1 cellular context compared by ENCODE assay signal in genomic region chr1:163321311-163322305, GRCh38.
A peak's percentile ranks its signal among the peaks of the same experiment; 100 is the strongest.
TF ChIP-seq lines count a peak whose summit lies in the region.

TSS of gene NUF2 (plus strand) at chr1:163321954. CDS start at chr1:163326052, 4,098 bp downstream.

TF ChIP-seq in GM12878, 131 proteins besides CTCF, POLR2A, EP300 and RAD21 (continued from another document and continues in another):
- TF ChIP-seq, protein P1, sequence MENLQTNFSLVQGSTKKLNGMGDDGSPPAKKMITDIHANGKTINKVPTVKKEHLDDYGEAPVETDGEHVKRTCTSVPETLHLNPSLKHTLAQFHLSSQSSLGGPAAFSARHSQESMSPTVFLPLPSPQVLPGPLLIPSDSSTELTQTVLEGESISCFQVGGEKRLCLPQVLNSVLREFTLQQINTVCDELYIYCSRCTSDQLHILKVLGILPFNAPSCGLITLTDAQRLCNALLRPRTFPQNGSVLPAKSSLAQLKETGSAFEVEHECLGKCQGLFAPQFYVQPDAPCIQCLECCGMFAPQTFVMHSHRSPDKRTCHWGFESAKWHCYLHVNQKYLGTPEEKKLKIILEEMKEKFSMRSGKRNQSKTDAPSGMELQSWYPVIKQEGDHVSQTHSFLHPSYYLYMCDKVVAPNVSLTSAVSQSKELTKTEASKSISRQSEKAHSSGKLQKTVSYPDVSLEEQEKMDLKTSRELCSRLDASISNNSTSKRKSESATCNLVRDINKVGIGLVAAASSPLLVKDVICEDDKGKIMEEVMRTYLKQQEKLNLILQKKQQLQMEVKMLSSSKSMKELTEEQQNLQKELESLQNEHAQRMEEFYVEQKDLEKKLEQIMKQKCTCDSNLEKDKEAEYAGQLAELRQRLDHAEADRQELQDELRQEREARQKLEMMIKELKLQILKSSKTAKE (IDR thresholded peaks at IDR 0.05; ENCODE audit: low read depth, poor library complexity, severe bottlenecking): peak; percentile 74
- no peak for TF ChIP-seq ZBTB33 (IDR thresholded peaks at IDR 0.05)
- TF ChIP-seq ZNF274 (IDR thresholded peaks at IDR 0.05; ENCODE audit: insufficient read depth, insufficient read length): no peak
- peak; percentile 89 for TF ChIP-seq EED (IDR thresholded peaks at IDR 0.05; ENCODE audit: low read depth)
- TF ChIP-seq NR2C2 (IDR thresholded peaks at IDR 0.05; ENCODE audit: borderline replicate concordance, control insufficient read depth, insufficient read length, low read depth): no peak
- peak; percentile 93 for TF ChIP-seq POU2F2 (IDR thresholded peaks at IDR 0.05; ENCODE audit: borderline replicate concordance, low read depth, low read length)
- 0 out of 2 replicates have a peak, but pooled peaks have one; percentile 23 for TF ChIP-seq BACH1 (IDR thresholded peaks at IDR 0.05; ENCODE audit: borderline replicate concordance)
- TF ChIP-seq, protein P2, sequence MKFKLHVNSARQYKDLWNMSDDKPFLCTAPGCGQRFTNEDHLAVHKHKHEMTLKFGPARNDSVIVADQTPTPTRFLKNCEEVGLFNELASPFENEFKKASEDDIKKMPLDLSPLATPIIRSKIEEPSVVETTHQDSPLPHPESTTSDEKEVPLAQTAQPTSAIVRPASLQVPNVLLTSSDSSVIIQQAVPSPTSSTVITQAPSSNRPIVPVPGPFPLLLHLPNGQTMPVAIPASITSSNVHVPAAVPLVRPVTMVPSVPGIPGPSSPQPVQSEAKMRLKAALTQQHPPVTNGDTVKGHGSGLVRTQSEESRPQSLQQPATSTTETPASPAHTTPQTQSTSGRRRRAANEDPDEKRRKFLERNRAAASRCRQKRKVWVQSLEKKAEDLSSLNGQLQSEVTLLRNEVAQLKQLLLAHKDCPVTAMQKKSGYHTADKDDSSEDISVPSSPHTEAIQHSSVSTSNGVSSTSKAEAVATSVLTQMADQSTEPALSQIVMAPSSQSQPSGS (IDR thresholded peaks at IDR 0.05; ENCODE audit: low read length): peak; percentile 86
- TF ChIP-seq HDAC2 (IDR thresholded peaks at IDR 0.05): peak; percentile 89; the same call in 1 of the 2 replicates
- peak; percentile 97 for TF ChIP-seq MXI1 (IDR thresholded peaks at IDR 0.05; ENCODE audit: low read depth, low read length)
- TF ChIP-seq TBL1XR1 (IDR thresholded peaks at IDR 0.05; ENCODE audit: low read depth, low read length): peak; percentile 93; the same call in 1 of the 2 replicates
- peak; percentile 89 for TF ChIP-seq HSF1 (IDR thresholded peaks at IDR 0.05; ENCODE audit: low read depth, low read length)
- TF ChIP-seq CEBPB (IDR thresholded peaks at IDR 0.05; ENCODE audit: borderline replicate concordance in 1 of 2, low read depth in 2 of 2, low read length in 2 of 2): peak in 1 of 2 experiments; percentile 31; a peak in 1 of 4 replicates
- TF ChIP-seq PBX3 (IDR thresholded peaks at IDR 0.05; ENCODE audit: insufficient replicate concordance, low read depth, low read length): peak; percentile 75
- TF ChIP-seq, protein P3, sequence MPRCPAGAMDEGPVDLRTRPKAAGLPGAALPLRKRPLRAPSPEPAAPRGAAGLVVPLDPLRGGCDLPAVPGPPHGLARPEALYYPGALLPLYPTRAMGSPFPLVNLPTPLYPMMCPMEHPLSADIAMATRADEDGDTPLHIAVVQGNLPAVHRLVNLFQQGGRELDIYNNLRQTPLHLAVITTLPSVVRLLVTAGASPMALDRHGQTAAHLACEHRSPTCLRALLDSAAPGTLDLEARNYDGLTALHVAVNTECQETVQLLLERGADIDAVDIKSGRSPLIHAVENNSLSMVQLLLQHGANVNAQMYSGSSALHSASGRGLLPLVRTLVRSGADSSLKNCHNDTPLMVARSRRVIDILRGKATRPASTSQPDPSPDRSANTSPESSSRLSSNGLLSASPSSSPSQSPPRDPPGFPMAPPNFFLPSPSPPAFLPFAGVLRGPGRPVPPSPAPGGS (IDR thresholded peaks at IDR 0.05; ENCODE audit: borderline replicate concordance, insufficient read depth, low read depth, low read length, poor library complexity, severe bottlenecking): peak; percentile 67
- peak; percentile 98 for TF ChIP-seq FOXM1 (IDR thresholded peaks at IDR 0.05; ENCODE audit: low read depth, low read length)
- TF ChIP-seq ESRRA (IDR thresholded peaks at IDR 0.05; ENCODE audit: low read length): peak; percentile 93
- peak; percentile 98 for TF ChIP-seq HCFC1 (IDR thresholded peaks at IDR 0.05; ENCODE audit: low read length)
- peak; percentile 89; the same call in 1 of the 2 replicates for TF ChIP-seq CHD1 (IDR thresholded peaks at IDR 0.05; ENCODE audit: low read depth, low read length)
- peak; percentile 75; the same call in 1 of the 2 replicates for TF ChIP-seq TCF7 (IDR thresholded peaks at IDR 0.05; ENCODE audit: borderline replicate concordance)
- TF ChIP-seq ZZZ3 (IDR thresholded peaks at IDR 0.05; ENCODE audit: control insufficient read depth, insufficient read length, low read depth): peak; percentile 43
- peak; percentile 100 for TF ChIP-seq STAT1 (conservative IDR thresholded peaks at IDR 0.05)
- TF ChIP-seq SMAD5 (IDR thresholded peaks at IDR 0.05; ENCODE audit: low read depth): peak; percentile 89
- peak; percentile 59 to 93; a peak in 3 of 4 replicates for TF ChIP-seq SRF (IDR thresholded peaks at IDR 0.05; ENCODE audit: low read depth in 2 of 2, low read length in 2 of 2)
- peak; percentile 97 for TF ChIP-seq PML (IDR thresholded peaks at IDR 0.05; ENCODE audit: low read length)
- TF ChIP-seq HDAC6 (IDR thresholded peaks at IDR 0.05; ENCODE audit: unreplicated experiment): no peak
- peak; percentile 99 for TF ChIP-seq RUNX3 (IDR thresholded peaks at IDR 0.05; ENCODE audit: low read length)
- TF ChIP-seq, protein P4, sequence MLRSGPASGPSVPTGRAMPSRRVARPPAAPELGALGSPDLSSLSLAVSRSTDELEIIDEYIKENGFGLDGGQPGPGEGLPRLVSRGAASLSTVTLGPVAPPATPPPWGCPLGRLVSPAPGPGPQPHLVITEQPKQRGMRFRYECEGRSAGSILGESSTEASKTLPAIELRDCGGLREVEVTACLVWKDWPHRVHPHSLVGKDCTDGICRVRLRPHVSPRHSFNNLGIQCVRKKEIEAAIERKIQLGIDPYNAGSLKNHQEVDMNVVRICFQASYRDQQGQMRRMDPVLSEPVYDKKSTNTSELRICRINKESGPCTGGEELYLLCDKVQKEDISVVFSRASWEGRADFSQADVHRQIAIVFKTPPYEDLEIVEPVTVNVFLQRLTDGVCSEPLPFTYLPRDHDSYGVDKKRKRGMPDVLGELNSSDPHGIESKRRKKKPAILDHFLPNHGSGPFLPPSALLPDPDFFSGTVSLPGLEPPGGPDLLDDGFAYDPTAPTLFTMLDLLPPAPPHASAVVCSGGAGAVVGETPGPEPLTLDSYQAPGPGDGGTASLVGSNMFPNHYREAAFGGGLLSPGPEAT (IDR thresholded peaks at IDR 0.05; ENCODE audit: low read depth): peak; percentile 96
- no peak for TF ChIP-seq BRCA1 (IDR thresholded peaks at IDR 0.05; ENCODE audit: low read depth, low read length)
- peak; percentile 99 for TF ChIP-seq CBFB (IDR thresholded peaks at IDR 0.05; ENCODE audit: low read depth)
- no peak for TF ChIP-seq ZNF622 (IDR thresholded peaks at IDR 0.05)
- TF ChIP-seq SREBF1 (IDR thresholded peaks at IDR 0.05; ENCODE audit: low read length): peak; percentile 83
- peak; percentile 59 for TF ChIP-seq NR2F1 (conservative IDR thresholded peaks at IDR 0.05)
- peak; percentile 100 for TF ChIP-seq CBX5 (IDR thresholded peaks at IDR 0.05; ENCODE audit: low read depth)
- no peak for TF ChIP-seq ATF3 (IDR thresholded peaks at IDR 0.05; ENCODE audit: borderline replicate concordance, extremely low read depth, low read depth, low read length)
- peak; percentile 93 for TF ChIP-seq YY1 (IDR thresholded peaks at IDR 0.05; ENCODE audit: low read depth, low read length)
- TF ChIP-seq IRF3 (IDR thresholded peaks at IDR 0.05): peak; percentile 65; the same call in 1 of the 2 replicates
- TF ChIP-seq, protein P5, sequence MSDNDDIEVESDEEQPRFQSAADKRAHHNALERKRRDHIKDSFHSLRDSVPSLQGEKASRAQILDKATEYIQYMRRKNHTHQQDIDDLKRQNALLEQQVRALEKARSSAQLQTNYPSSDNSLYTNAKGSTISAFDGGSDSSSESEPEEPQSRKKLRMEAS (IDR thresholded peaks at IDR 0.05; ENCODE audit: low read depth, low read length): peak; percentile 97
- TF ChIP-seq IKZF1 (conservative IDR thresholded peaks at IDR 0.05): peak; percentile 97
- 0 out of 2 replicates have a peak, but pooled peaks have one; percentile 40 for TF ChIP-seq ZNF592 (IDR thresholded peaks at IDR 0.05)
- peak; percentile 96 for TF ChIP-seq TCF3 (IDR thresholded peaks at IDR 0.05; ENCODE audit: borderline replicate concordance, insufficient read depth, low read depth, low read length)
- TF ChIP-seq ASH2L (IDR thresholded peaks at IDR 0.05; ENCODE audit: borderline replicate concordance, low read depth): peak; percentile 57; the same call in 1 of the 2 replicates
- TF ChIP-seq E2F4 (IDR thresholded peaks at IDR 0.05; ENCODE audit: low read depth, low read length): peak; percentile 100
